In genomic region chr19:8308891-8309291, GRCh38 we compare ENCODE assay signal across 9 cellular contexts. TPM values are rescaled to one million over a fixed set of nuclear protein-coding genes. Genes with fewer than 3 reads are reported as not detected.
DNase-seq lines count a peak whose midpoint lies in the region; TF ChIP-seq lines count a peak whose summit lies in the region.
"Had no signal": no experiment of that assay in that cellular context is flagged by ENCODE, and none has a peak within 500 bp of the region (broad histone marks: within the 10 kb centered on the region; RNA-seq: fewer than 3 reads in every experiment).

No MANE protein-coding gene starts in this region.

- peak overlapping the region; percentile 81 for H3K4me2 ChIP-seq in OCI-LY3 (ENCODE audit: low read length)

- POLR2A ChIA-PET in BJ (lab: Charles Lee), result no interaction called here

- no peaks in the 10 kb centered on the region for H4K20me1 ChIP-seq in OCI-LY3 (ENCODE audit: insufficient read depth, low read length)

- H3K36me3 Mint-ChIP-seq in endothelial cell (ENCODE audit: low read depth, unreplicated experiment) (peaks cover 16% of the 10 kb centered on the region), neural crest cell (ENCODE audit: low read depth) (no peaks in the 10 kb centered on the region)

- H3K4me1 Mint-ChIP-seq in endothelial cell (ENCODE audit: unreplicated experiment) (peaks cover 42% of the 10 kb centered on the region), neural crest cell (peaks cover 28% of the 10 kb centered on the region)

- CTCF ChIA-PET in BJ (lab: Yijun Ruan, JAX), result no interaction called here

- no peaks in the 10 kb centered on the region for H3K9me3 ChIP-seq in OCI-LY3 (ENCODE audit: insufficient read depth, low read length)

- peaks cover 36% of the 10 kb centered on the region for H3K79me2 ChIP-seq in OCI-LY3 (ENCODE audit: low read length)

- H3K27ac Mint-ChIP-seq in endothelial cell (ENCODE audit: unreplicated experiment) (peak overlapping the region; percentile 59), neural crest cell (ENCODE audit: unreplicated experiment) (no peak overlapping the region)

- peaks cover 9% of the 10 kb centered on the region for H3K27me3 Mint-ChIP-seq in endothelial cell (ENCODE audit: unreplicated experiment)
- H3K27me3 Mint-ChIP-seq in neural crest cell (ENCODE audit: low read depth), result no peaks in the 10 kb centered on the region

- H3K4me3 ChIP-seq in BJ (ENCODE audit: low read depth, low read length) (peak overlapping the region; percentile 60; the same call in 1 of the 2 replicates), OCI-LY3 (ENCODE audit: low read length) (peak overlapping the region; percentile 82)
- H3K4me3 ChIP-seq: lung had no signal

- no peak overlapping the region for H3K27ac ChIP-seq in OCI-LY3 (ENCODE audit: low read length)

- peaks cover 17% of the 10 kb centered on the region for H3K4me1 ChIP-seq in OCI-LY3 (ENCODE audit: low read length)

- H3K36me3 ChIP-seq in BJ (ENCODE audit: control insufficient read depth, insufficient read depth, low read length) (peaks cover 13% of the 10 kb centered on the region), OCI-LY3 (replicated peaks; ENCODE audit: low read depth, low read length) (peaks cover 43% of the 10 kb centered on the region)

- TF ChIP-seq CTCF in BJ (IDR thresholded peaks at IDR 0.05; ENCODE audit: insufficient read depth, low read depth, low read length) (no peak), OCI-LY3 (IDR thresholded peaks at IDR 0.05; ENCODE audit: low read depth, low read length) (no peak), endothelial cell (IDR thresholded peaks at IDR 0.05; ENCODE audit: unreplicated experiment) (no peak), neural crest cell (conservative IDR thresholded peaks at IDR 0.05) (no peak)

- no peak for DNase-seq in BJ (ENCODE audit: low read depth)
- DNase-seq in endothelial cell (ENCODE audit: low spot score), result peak; percentile 5
- no peak for DNase-seq in neural crest cell (ENCODE audit: low read depth, low spot score)
- DNase-seq in NCI-H1105 (lab: John Stamatoyannopoulos, UW), result no peak
- DNase-seq in NCI-H128 (lab: John Stamatoyannopoulos, UW; ENCODE audit: unreplicated experiment), result no peak
- no peak for DNase-seq in effector CD4-positive, alpha-beta T cell
- DNase-seq in SKM-1 treated with dmso at 0.1 percent for 144 hours (lab: John Stamatoyannopoulos, UW; ENCODE audit: unreplicated experiment), result no peak

- no peak overlapping the region for H3K9ac ChIP-seq in OCI-LY3 (ENCODE audit: low read length)

- H3K27me3 ChIP-seq in BJ (ENCODE audit: control insufficient read depth, insufficient read depth, low read length) (no peaks in the 10 kb centered on the region), OCI-LY3 (ENCODE audit: low read depth, low read length) (no peaks in the 10 kb centered on the region)

- H3K9me3 Mint-ChIP-seq in endothelial cell (ENCODE audit: unreplicated experiment) (no peaks in the 10 kb centered on the region), neural crest cell (no peaks in the 10 kb centered on the region)

- no peak overlapping the region for H2AFZ ChIP-seq in OCI-LY3 (ENCODE audit: low read depth, low read length)

- H3K4me3 Mint-ChIP-seq in endothelial cell (ENCODE audit: unreplicated experiment) (peak overlapping the region; percentile 93), neural crest cell (peak overlapping the region; percentile 91)

RNA-seq across cellular contexts. Expression of gene CD320, which starts 0.7 kb away (rescaled TPM):
- polyA plus RNA-seq in BJ (2011; rRNA removed), result 23.7 and 40.4 TPM in 2 replicates
- polyA minus RNA-seq in BJ (2011; rRNA and poly(A)+ RNA removed), result 6.1 and 9.3 TPM in 2 replicates
- total RNA-seq in endothelial cell (ENCODE audit: unreplicated experiment) (111 TPM), neural crest cell (64.5 and 68.5 TPM in 2 replicates)

RNA-seq across cellular contexts. Expression of gene NDUFA7, which starts 12.3 kb away (rescaled TPM):
- 40.5 and 48.3 TPM in 2 replicates for polyA plus RNA-seq in BJ (2011; rRNA removed)
- polyA minus RNA-seq in BJ (2011; rRNA and poly(A)+ RNA removed), result 53.5 and 85.5 TPM in 2 replicates
- total RNA-seq in endothelial cell (ENCODE audit: unreplicated experiment) (39.9 TPM), neural crest cell (50.9 and 51.8 TPM in 2 replicates)

RNA-seq across cellular contexts. Expression of gene RPS28, which starts 12.4 kb away (rescaled TPM):
- 371 and 525 TPM in 2 replicates for polyA plus RNA-seq in BJ (2011; rRNA removed)
- 349 and 391 TPM in 2 replicates for polyA minus RNA-seq in BJ (2011; rRNA and poly(A)+ RNA removed)
- total RNA-seq in endothelial cell (ENCODE audit: unreplicated experiment), result 1,732 TPM
- 1,577 and 1,634 TPM in 2 replicates for total RNA-seq in neural crest cell

RNA-seq across cellular contexts. Expression of gene KANK3, which starts 34.2 kb away (rescaled TPM):
- polyA plus RNA-seq in BJ (2011; rRNA removed), result 0.02 TPM in 1 of 2 replicates, not detected in the other
- not detected in 2 replicates for polyA minus RNA-seq in BJ (2011; rRNA and poly(A)+ RNA removed)
- 109 TPM for total RNA-seq in endothelial cell (ENCODE audit: unreplicated experiment)
- total RNA-seq in neural crest cell, result 0.66 and 0.77 TPM in 2 replicates

RNA-seq across cellular contexts. Expression of gene ANGPTL4, which starts 55.1 kb away (rescaled TPM):
- polyA plus RNA-seq in BJ (2011; rRNA removed), result 2.2 and 3.2 TPM in 2 replicates
- 0.93 and 1.7 TPM in 2 replicates for polyA minus RNA-seq in BJ (2011; rRNA and poly(A)+ RNA removed)
- total RNA-seq in endothelial cell (ENCODE audit: unreplicated experiment) (14.3 TPM), neural crest cell (not detected in 2 replicates)
